Comparison of ENCODE assay signal across 17 cellular contexts in the genomic region with DNA sequence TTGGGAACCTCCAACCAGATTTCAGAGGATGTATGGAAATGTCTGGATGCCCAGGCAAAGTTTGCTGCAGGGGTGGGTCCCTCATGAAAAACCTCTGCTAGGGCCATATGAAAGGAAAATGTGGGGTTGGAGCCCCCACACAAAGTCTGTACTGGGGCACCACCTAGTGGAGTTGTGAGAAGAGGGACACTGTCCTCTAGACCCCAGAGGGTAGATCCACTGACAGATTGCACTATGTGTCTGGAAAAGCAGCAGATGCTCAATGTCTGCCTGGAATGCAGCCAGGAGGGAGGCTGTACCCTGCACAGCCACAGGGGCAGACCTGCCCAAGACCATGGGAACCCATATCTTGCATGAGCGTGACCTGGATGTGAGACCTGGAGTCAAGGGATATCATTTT.
A peak's percentile ranks its signal among the peaks of the same experiment; 100 is the strongest.
DNase-seq lines count a peak whose midpoint lies in the region; ATAC-seq and TF ChIP-seq lines count a peak whose summit lies in the region.
"Had no signal": no experiment of that assay in that cellular context is flagged by ENCODE, and none has a peak within 500 bp of the region (broad histone marks: within the 10 kb centered on the region; RNA-seq: fewer than 3 reads in every experiment).

No MANE protein-coding gene starts in this region.

- TF ChIP-seq RAD21 in Ishikawa (IDR thresholded peaks at IDR 0.05; ENCODE audit: low read depth): 0 out of 2 replicates have a peak, but pooled peaks have one; percentile 7

- peak; percentile 12 for DNase-seq in NCI-H146 (lab: John Stamatoyannopoulos, UW)
- DNase-seq in NCI-H146 treated with DMSO at 0.1 percent for 48 hours (lab: John Stamatoyannopoulos, UW; ENCODE audit: unreplicated experiment): no peak
- DNase-seq in SHP77 (lab: John Stamatoyannopoulos, UW): peak; percentile 1 to 7
- DNase-seq in epithelial cell of proximal tubule (ENCODE audit: low read depth): no peak
- DNase-seq in stimulated activated naive CD4-positive, alpha-beta T cell (lab: John Stamatoyannopoulos, UW): no peak
- DNase-seq in sciatic nerve (ENCODE audit: low spot score): no peak
- DNase-seq: 8988T, DND-41, GDM1, HCEC 1CT, NCI-H1048, NCI-H187, NCI-H510A, PC-3 had no signal

- TF ChIP-seq CTCF in epithelial cell of proximal tubule (conservative IDR thresholded peaks at IDR 0.05; ENCODE audit: low read depth, low read length): peak; percentile 27

- H3K4me3 ChIP-seq in epithelial cell of proximal tubule (ENCODE audit: low read depth, low read length): no peak overlapping the region
- H3K4me3 ChIP-seq: K562 had no signal

- TF ChIP-seq EP300 in Ishikawa (IDR thresholded peaks at IDR 0.05; ENCODE audit: borderline replicate concordance): no peak

- ATAC-seq in HG03280 (IDR thresholded peaks at IDR 0.05; ENCODE audit: unreplicated experiment) (no peak), sciatic nerve (no peak)
- ATAC-seq: K562, PC-3 had no signal

- intact Hi-C loops in sciatic nerve (cut with DNase I): no loop called here

TF ChIP-seq in Ishikawa, 13 proteins besides CTCF, POLR2A, EP300 and RAD21:
- TF ChIP-seq ZBTB7A (IDR thresholded peaks at IDR 0.05; ENCODE audit: low read depth): no peak
- no peak for TF ChIP-seq TAF1 (IDR thresholded peaks at IDR 0.05; ENCODE audit: low read depth)
- TF ChIP-seq USF1 (IDR thresholded peaks at IDR 0.05): no peak
- TF ChIP-seq, protein P1, sequence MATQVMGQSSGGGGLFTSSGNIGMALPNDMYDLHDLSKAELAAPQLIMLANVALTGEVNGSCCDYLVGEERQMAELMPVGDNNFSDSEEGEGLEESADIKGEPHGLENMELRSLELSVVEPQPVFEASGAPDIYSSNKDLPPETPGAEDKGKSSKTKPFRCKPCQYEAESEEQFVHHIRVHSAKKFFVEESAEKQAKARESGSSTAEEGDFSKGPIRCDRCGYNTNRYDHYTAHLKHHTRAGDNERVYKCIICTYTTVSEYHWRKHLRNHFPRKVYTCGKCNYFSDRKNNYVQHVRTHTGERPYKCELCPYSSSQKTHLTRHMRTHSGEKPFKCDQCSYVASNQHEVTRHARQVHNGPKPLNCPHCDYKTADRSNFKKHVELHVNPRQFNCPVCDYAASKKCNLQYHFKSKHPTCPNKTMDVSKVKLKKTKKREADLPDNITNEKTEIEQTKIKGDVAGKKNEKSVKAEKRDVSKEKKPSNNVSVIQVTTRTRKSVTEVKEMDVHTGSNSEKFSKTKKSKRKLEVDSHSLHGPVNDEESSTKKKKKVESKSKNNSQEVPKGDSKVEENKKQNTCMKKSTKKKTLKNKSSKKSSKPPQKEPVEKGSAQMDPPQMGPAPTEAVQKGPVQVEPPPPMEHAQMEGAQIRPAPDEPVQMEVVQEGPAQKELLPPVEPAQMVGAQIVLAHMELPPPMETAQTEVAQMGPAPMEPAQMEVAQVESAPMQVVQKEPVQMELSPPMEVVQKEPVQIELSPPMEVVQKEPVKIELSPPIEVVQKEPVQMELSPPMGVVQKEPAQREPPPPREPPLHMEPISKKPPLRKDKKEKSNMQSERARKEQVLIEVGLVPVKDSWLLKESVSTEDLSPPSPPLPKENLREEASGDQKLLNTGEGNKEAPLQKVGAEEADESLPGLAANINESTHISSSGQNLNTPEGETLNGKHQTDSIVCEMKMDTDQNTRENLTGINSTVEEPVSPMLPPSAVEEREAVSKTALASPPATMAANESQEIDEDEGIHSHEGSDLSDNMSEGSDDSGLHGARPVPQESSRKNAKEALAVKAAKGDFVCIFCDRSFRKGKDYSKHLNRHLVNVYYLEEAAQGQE (IDR thresholded peaks at IDR 0.05; ENCODE audit: low read depth): no peak
- TF ChIP-seq TCF12 (IDR thresholded peaks at IDR 0.05; ENCODE audit: low read depth): no peak
- TF ChIP-seq CEBPB (IDR thresholded peaks at IDR 0.05): no peak
- no peak for TF ChIP-seq CREB1 (IDR thresholded peaks at IDR 0.05; ENCODE audit: low read depth)
- TF ChIP-seq FOXM1 (IDR thresholded peaks at IDR 0.05; ENCODE audit: borderline replicate concordance, low read depth): no peak
- TF ChIP-seq YY1 (IDR thresholded peaks at IDR 0.05; ENCODE audit: low read depth): no peak
- TF ChIP-seq TEAD4 (IDR thresholded peaks at IDR 0.05): no peak

Comparison
In these comparisons a context has a peak if more than half of its experiments do, and no peak if none do; other contexts are left out.
1. DNase-seq: peak in NCI-H146 (single experiment) and SHP77 (2 of 2); none in NCI-H146 treated with DMSO at 0.1 percent for 48 hours (single experiment), epithelial cell of proximal tubule (single experiment), stimulated activated naive CD4-positive, alpha-beta T cell (0 of 6) and sciatic nerve (single experiment).